20 cellular contexts compared by ENCODE assay signal in the genomic region with DNA sequence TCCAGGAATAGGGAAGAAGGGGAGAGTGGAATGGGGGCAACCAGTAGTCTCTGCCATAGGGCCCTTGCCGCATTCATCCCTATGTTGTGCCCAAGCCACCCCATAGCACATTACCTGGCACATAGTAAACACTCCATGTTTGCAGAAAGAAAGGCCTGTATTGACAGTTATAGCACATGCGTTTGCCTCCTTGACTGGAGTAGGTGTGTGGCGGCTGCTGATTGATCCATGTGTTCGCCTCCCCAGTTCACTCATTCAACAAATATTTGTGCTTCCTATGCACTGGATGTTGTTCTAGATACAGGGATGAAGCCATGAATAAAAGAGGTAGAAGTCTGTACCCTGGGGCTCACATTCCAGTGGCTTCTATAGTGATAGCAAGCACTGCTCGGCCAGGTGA.
"Had no signal": no experiment of that assay in that cellular context is flagged by ENCODE, and none has a peak within 500 bp of the region (broad histone marks: within the 10 kb centered on the region; RNA-seq: fewer than 3 reads in every experiment).

No MANE protein-coding gene starts in this region.

- H3K4me3 Mint-ChIP-seq: mesothelial cell of epicardium; natural killer cell treated with Interleukin-12 subunit alpha and Interleukin-12 subunit beta and Interleukin-15 and Interleukin-18, amount 100 ng/mL, for 72 hours; WTC11 had no signal

- H3K36me3 Mint-ChIP-seq: mesothelial cell of epicardium; natural killer cell treated with Interleukin-12 subunit alpha and Interleukin-12 subunit beta and Interleukin-15 and Interleukin-18, amount 100 ng/mL, for 72 hours; WTC11 had no signal

- DNase-seq: activated gamma-delta T cell; cerebellar nuclear complex; cortex of kidney; effector CD4-positive, alpha-beta T cell; glutamatergic neuron; left ventricle myocardium inferior; mammary epithelial cell; retina; stimulated activated CD4-positive, alpha-beta T cell treated with anti-CD3 and anti-CD28 coated beads, Interleukin-4, amount 100 ng/mL, for 1 hour; stimulated activated naive CD4-positive, alpha-beta T cell treated with Interleukin-2 at 50 U/mL for 16 hours; substantia nigra; T-helper 1 cell; T1000; thyroid gland had no signal

- H3K4me3 ChIP-seq: hepatocyte, left ventricle myocardium inferior, thyroid gland had no signal

- H3K9me3 ChIP-seq: thyroid gland had no signal

- H3K27ac Mint-ChIP-seq: mesothelial cell of epicardium, progenitor cell of endocrine pancreas, WTC11 had no signal

- H3K9me3 Mint-ChIP-seq: activated naive CD4-positive, alpha-beta T cell treated with anti-CD3 and anti-CD28 coated beads, Interleukin-2, amount 50 U/mL, for 72 hours; mesothelial cell of epicardium; natural killer cell treated with Interleukin-12 subunit alpha and Interleukin-12 subunit beta and Interleukin-15 and Interleukin-18, amount 100 ng/mL, for 72 hours had no signal

- H3K27me3 ChIP-seq: thyroid gland had no signal

- H3K27ac ChIP-seq: hepatocyte, left ventricle myocardium inferior, thyroid gland had no signal

- ATAC-seq: activated naive CD4-positive, alpha-beta T cell treated with anti-CD3 and anti-CD28 coated beads, Interleukin-2, amount 50 U/mL, for 72 hours; natural killer cell treated with Interleukin-12 subunit alpha and Interleukin-12 subunit beta and Interleukin-15 and Interleukin-18, amount 100 ng/mL, for 72 hours; WTC11 had no signal
